Comparison of ENCODE assay signal across 34 cellular contexts in the genomic region with DNA sequence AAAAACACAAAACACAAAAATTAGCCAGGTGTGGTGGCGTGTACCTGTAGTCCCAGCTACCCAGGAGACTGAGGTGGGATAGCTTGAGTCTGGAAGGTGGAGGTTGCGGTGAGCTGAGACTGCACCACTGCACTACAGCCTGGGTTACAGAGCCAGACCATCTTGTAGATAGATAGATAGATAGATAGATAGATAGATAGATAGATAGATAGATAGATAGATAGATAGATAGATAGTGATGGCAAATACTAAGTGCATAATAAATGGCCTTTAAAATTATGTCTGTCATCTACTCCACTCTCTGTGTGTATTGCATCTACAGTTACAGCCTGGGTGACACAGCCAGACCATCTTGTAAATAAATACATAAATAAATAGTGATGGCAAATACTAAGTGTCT. TPM values are rescaled to one million over a fixed set of nuclear protein-coding genes. Genes with fewer than 3 reads are reported as not detected.
A peak's percentile ranks its signal among the peaks of the same experiment; 100 is the strongest.
DNase-seq lines count a peak whose midpoint lies in the region; ATAC-seq, FAIRE-seq and TF ChIP-seq lines count a peak whose summit lies in the region.
"Had no signal": no experiment of that assay in that cellular context is flagged by ENCODE, and none has a peak within 500 bp of the region (broad histone marks: within the 10 kb centered on the region; RNA-seq: fewer than 3 reads in every experiment).

No MANE protein-coding gene starts in this region.

- CTCF ChIA-PET in K562 (lab: Yijun Ruan, JAX; ENCODE audit: low intra/inter-chr PET ratio), result no interaction called here

- H3K79me2 ChIP-seq in K562 (ENCODE audit: control insufficient read depth, insufficient read depth, low read length), result no peaks in the 10 kb centered on the region; the same call in 2 of the 3 replicates

- no peak overlapping the region for H3K4me3 ChIP-seq in LNCaP clone FGC (ENCODE audit: low read depth, low read length)
- no peak overlapping the region for H3K4me3 ChIP-seq in K562
- H3K4me3 ChIP-seq: A549; BLaER1; BLaER1 treated with 17β-estradiol and CSF1 and Interleukin-3, amounts not matched to agents 10 nM and 100 nM had no signal

- no peak for TF ChIP-seq EP300 in K562 (IDR thresholded peaks at IDR 0.05; ENCODE audit: low read length)

- H3K9me1 ChIP-seq in K562 (ENCODE audit: control insufficient read depth, insufficient read depth, low read length), result no peaks in the 10 kb centered on the region

- H3K4me1 ChIP-seq in K562 (replicated peaks in 1 of 2; ENCODE audit: control insufficient read depth in 2 of 2, insufficient read depth in 2 of 2, low read length in 2 of 2), result peaks cover 5 to 15% of the 10 kb centered on the region in 2 experiments; a peak in 3 of 5 replicates
- H3K4me1 ChIP-seq: A549, BE2C, BLaER1, Caco-2 had no signal

- no peak overlapping the region for H2AFZ ChIP-seq in K562 (ENCODE audit: low read depth, low read length)

- no TSS peak for BruUV-seq in K562 (replicated peaks; lab: Mats Ljungman, UMichigan)

- no peak overlapping the region for H3K27ac ChIP-seq in K562 (ENCODE audit: extremely low read depth, low read depth, low read length)
- H3K27ac ChIP-seq: 22Rv1; A549; BLaER1; BLaER1 treated with 17β-estradiol and CSF1 and Interleukin-3, amounts not matched to agents 10 nM and 100 nM; C4-2B had no signal

- peaks cover 10% of the 10 kb centered on the region; the same call in 1 of the 3 replicates for H3K36me3 ChIP-seq in K562 (ENCODE audit: control insufficient read depth, insufficient read depth, low read length)
- H3K36me3 ChIP-seq: BE2C had no signal

- in situ Hi-C loops in K562 (cut with MboI), result no loop called here

- intact Hi-C loops in K562 (cut with micrococcal nuclease), result no loop called here

- no peak for TF ChIP-seq POLR2A in K562 (conservative IDR thresholded peaks at IDR 0.05)

- POLR2A ChIA-PET in K562 (lab: Yijun Ruan, JAX), result interaction anchor here (2.9 kb wide), 1 partner anchor 11 kb away, joined by 13 read pairs; no protein-coding TSS in a partner anchor

- no peak for TF ChIP-seq RAD21 in K562 (CRISPR knock-in tag; conservative IDR thresholded peaks at IDR 0.05 in 1 of 2, IDR thresholded peaks at IDR 0.05 in 1 of 2)

- H3K27me3 ChIP-seq in K562 (ENCODE audit: control insufficient read depth in 2 of 2, insufficient read depth in 2 of 2, low read length in 2 of 2), result no peaks in the 10 kb centered on the region
- H3K27me3 ChIP-seq: BE2C; BLaER1; BLaER1 treated with 17β-estradiol and CSF1 and Interleukin-3, amounts not matched to agents 10 nM and 100 nM had no signal

- no peak overlapping the region for H3K4me2 ChIP-seq in K562 (ENCODE audit: insufficient read depth, low read length)
- H3K4me2 ChIP-seq: A549; BLaER1; BLaER1 treated with 17β-estradiol and CSF1 and Interleukin-3, amounts not matched to agents 10 nM and 100 nM had no signal

- DNase-seq in LNCaP clone FGC (ENCODE audit: low read depth) (peak; percentile 41), K562 (ENCODE audit: extremely low read depth in 1 of 4, low spot score in 3 of 4) (no peak), islet precursor cell (no peak)
- DNase-seq: 8988T; ACHN; AML-193; BE2C; C1 segment of cervical spinal cord; Caco-2; Calu3; CD4-positive, alpha-beta memory T cell; CD4-positive, alpha-beta T cell; CD4-positive, CD25-positive, alpha-beta regulatory T cell; CD8-positive, alpha-beta memory T cell; CD8-positive, alpha-beta T cell; COR-L47; DMS 273 treated with DMSO at 0.1 percent for 48 hours; DMS153; DMS53; DMS79; DMS79 treated with DMSO at 0.1 percent for 48 hours; DND-41; EL had no signal

- ATAC-seq in K562 (no peak), HG02642 (IDR thresholded peaks at IDR 0.05; ENCODE audit: poor library complexity, unreplicated experiment) (no peak)
- ATAC-seq: A549; CD8-positive, alpha-beta T cell had no signal

- no peaks in the 10 kb centered on the region; the same call in 1 of the 2 replicates for H4K20me1 ChIP-seq in K562 (replicated peaks; ENCODE audit: control insufficient read depth, insufficient read depth, low read length)

- WGBS in K562 (ENCODE audit: insufficient coverage, low coverage, missing lambda C conversion rate), result 97% methylated on average over 2 of the region's 2 CpGs

- no peak for TF ChIP-seq CTCF in LNCaP clone FGC (IDR thresholded peaks at IDR 0.05; ENCODE audit: control insufficient read depth, extremely low read depth, insufficient read depth)
- no peak for TF ChIP-seq CTCF in K562 (IDR thresholded peaks at IDR 0.05 in 2 of 3, conservative IDR thresholded peaks at IDR 0.05 in 1 of 3; ENCODE audit: insufficient read depth in 2 of 3, low read depth in 1 of 3, low read length in 3 of 3)

- no peaks in the 10 kb centered on the region for H3K9me3 ChIP-seq in K562 (replicated peaks; ENCODE audit: control insufficient read depth, insufficient read depth, low read depth, low read length)
- H3K9me3 ChIP-seq: A549, BE2C, BLaER1, Caco-2 had no signal

- no peak for FAIRE-seq in K562 (lab: Jason Lieb, UNC)
- FAIRE-seq: A204.1, A549, D721Med had no signal

- no peak overlapping the region for H3K9ac ChIP-seq in K562 (ENCODE audit: insufficient read depth in 1 of 2, low read depth in 2 of 2, low read length in 2 of 2)
- H3K9ac ChIP-seq: BLaER1; BLaER1 treated with 17β-estradiol and CSF1 and Interleukin-3, amounts not matched to agents 10 nM and 100 nM had no signal

TF ChIP-seq in K562, 482 proteins besides CTCF, POLR2A, EP300 and RAD21:
- TF ChIP-seq DACH1 (IDR thresholded peaks at IDR 0.05; ENCODE audit: partially characterized antibody), result peak; percentile 92
- TF ChIP-seq SP1 (CRISPR knock-in tag; IDR thresholded peaks at IDR 0.05), result no peak
TF ChIP-seq in K562: peak in this region for 1.

RNA-seq across cellular contexts. Expression of gene CHRM4, which starts 56.0 kb away (rescaled TPM):
- 1.0 and 3.7 TPM in 2 replicates for total RNA-seq in K562 (2011; cell fraction: chromatin; rRNA removed; ENCODE audit: low replicate concordance)
- total RNA-seq in K562 (2011; cell fraction: nucleolus; rRNA removed), result 1.6 and 4.0 TPM in 2 replicates
- total RNA-seq in K562 (2011; cell fraction: nucleoplasm; rRNA removed), result 1.2 TPM in 2 replicates
- total RNA-seq in K562 (2014; rRNA removed) (0.73 and 1.3 TPM in 2 replicates), K562 (2014; rRNA removed; fragmentation: Illumina TruSeq; extraction: Trizol) (0.19 and 0.22 TPM in 2 replicates), K562 (2015; rRNA removed; fragmentation: Illumina TruSeq; extraction: Trizol) (0.22 and 0.49 TPM in 2 replicates), K562 (2021) (0.89 and 1.0 TPM in 2 replicates)
- polyA plus RNA-seq in K562 (2011; rRNA removed) (0.62 and 0.74 TPM in 2 replicates), K562 (2014; fragmentation: Illumina TruSeq; extraction: Trizol) (0.40 and 0.76 TPM in 2 replicates), K562 (2014; fragmentation: Nextera tagmentation; extraction: Ambion mirVana) (not detected), K562 (2014; rRNA removed) (0.33 and 0.58 TPM in 2 replicates)
- 0.84 and 2.3 TPM in 2 replicates for polyA plus RNA-seq in K562 (2011; cell fraction: cytosol; rRNA removed)
- 0.60 and 1.5 TPM in 2 replicates for polyA plus RNA-seq in K562 (2011; cell fraction: nucleus; rRNA removed)
- 0.35 and 0.68 TPM in 2 replicates for polyA plus RNA-seq in K562 (2012)
- polyA minus RNA-seq in K562 (2011; rRNA and poly(A)+ RNA removed), result 0.42 and 1.1 TPM in 2 replicates
- polyA minus RNA-seq in K562 (2011; cell fraction: cytosol; rRNA and poly(A)+ RNA removed), result 1.6 TPM in 1 of 2 replicates, not detected in the other
- 0.89 and 2.6 TPM in 2 replicates for polyA minus RNA-seq in K562 (2011; cell fraction: nucleus; rRNA and poly(A)+ RNA removed)
- total RNA-seq: A673; Calu3; CD4-positive, alpha-beta memory T cell; CD8-positive, alpha-beta memory T cell; Daoy had no signal
- polyA plus RNA-seq: AG04450 had no signal
